ENCODE assay signal across 12 cellular contexts in the genomic region with DNA sequence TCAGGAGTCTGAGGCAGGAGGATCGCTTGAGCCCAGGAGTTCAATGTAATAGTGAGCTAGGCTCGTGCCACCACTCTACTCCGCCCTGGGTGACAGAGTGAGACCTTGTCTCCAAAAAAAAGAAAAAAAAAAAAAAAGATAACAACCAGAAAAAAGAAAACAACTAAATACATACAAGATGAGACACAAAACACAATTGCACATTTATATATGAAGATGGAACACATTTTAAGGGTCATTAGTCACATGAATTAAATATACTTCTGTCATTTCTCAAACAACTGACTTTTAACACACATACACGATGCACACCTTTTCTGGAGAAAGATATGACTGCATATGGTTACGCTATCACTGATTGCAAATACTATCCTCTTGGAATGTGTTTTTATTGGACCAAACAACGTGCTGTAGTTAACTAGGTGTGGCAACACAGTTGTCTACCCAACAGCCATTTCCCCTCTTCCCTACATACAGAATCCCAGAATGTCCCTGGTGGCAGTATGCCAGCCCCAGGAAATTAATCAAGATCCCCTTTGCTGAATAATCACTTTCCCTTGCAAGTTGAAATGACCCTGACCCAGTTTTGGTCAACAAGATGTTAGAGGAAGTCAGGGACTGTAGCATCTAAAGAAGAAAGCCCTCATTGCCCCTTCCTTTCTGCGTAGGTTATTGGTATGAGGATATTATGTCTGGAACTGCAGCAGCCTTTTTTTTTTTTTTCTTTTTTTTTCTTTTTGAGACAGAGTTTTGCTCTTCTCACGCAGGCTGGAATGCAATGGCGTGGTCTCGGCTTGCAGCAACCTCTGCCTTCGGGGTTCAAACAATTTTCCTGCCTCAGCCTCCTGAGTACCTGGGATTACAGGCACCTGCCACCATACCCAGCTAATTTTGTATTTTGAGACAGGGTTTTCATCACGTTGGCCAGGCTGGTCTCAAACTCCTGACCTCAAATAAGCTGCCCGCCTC. TPM values are rescaled to one million over a fixed set of nuclear protein-coding genes. Genes with fewer than 3 reads are reported as not detected.
DNase-seq lines count a peak whose midpoint lies in the region; ATAC-seq and TF ChIP-seq lines count a peak whose summit lies in the region.
"Had no signal": no experiment of that assay in that cellular context is flagged by ENCODE, and none has a peak within 500 bp of the region (broad histone marks: within the 10 kb centered on the region; RNA-seq: fewer than 3 reads in every experiment).

No MANE protein-coding gene starts in this region.

- peak overlapping the region; percentile 78 for H2AK9ac ChIP-seq in IMR-90 (replicated peaks; ENCODE audit: low read depth, low read length, poor library complexity)

- TF ChIP-seq CTCF in IMR-90 (conservative IDR thresholded peaks at IDR 0.05; ENCODE audit: low read depth, low read length): no peak
- TF ChIP-seq CTCF in gastroesophageal sphincter (IDR thresholded peaks at IDR 0.05): no peak
- no peak for TF ChIP-seq CTCF in parathyroid adenoma (IDR thresholded peaks at IDR 0.05)

- no TSS peak for BruUV-seq in IMR-90 (replicated peaks; lab: Mats Ljungman, UMichigan)

- CTCF ChIA-PET in IMR-90 (lab: Yijun Ruan, JAX): no interaction called here

- peak overlapping the region; percentile 25 for H2BK5ac ChIP-seq in IMR-90 (ENCODE audit: low read depth, low read length, poor library complexity, severe bottlenecking)

- in situ Hi-C loops in IMR-90 (cut with MboI; ENCODE audit: low sequenced_read_pairs): no loop called here

- peaks cover 16% of the 10 kb centered on the region for H3K9me1 ChIP-seq in IMR-90 (ENCODE audit: insufficient read depth, low read length)

- H3K36me3 Mint-ChIP-seq in T-helper 17 cell (ENCODE audit: low read depth): no peaks in the 10 kb centered on the region

- no peak for TF ChIP-seq POLR2A in IMR-90 (IDR thresholded peaks at IDR 0.05; ENCODE audit: low read depth, low read length)
- TF ChIP-seq POLR2A in gastroesophageal sphincter (IDR thresholded peaks at IDR 0.05): no peak

- H3K56ac ChIP-seq in IMR-90 (ENCODE audit: extremely low read depth, insufficient read depth, low read length): no peak overlapping the region

- no peak overlapping the region for H3K4ac ChIP-seq in IMR-90 (ENCODE audit: low read depth, low read length)

- H3K9ac ChIP-seq in IMR-90 (ENCODE audit: low read depth, low read length) (no peak overlapping the region), parathyroid adenoma (no peak overlapping the region)

- H3K4me1 ChIP-seq in IMR-90 (ENCODE audit: control insufficient read depth, insufficient read depth, low read length) (peaks cover 4% of the 10 kb centered on the region), gastroesophageal sphincter (peaks cover 3 to 64% (median 6%) of the 10 kb centered on the region in 3 donors), parathyroid adenoma (peaks cover 16% of the 10 kb centered on the region)

- H3K27ac Mint-ChIP-seq in T-helper 17 cell: peak overlapping the region; percentile 79
- H3K27ac Mint-ChIP-seq: activated naive CD4-positive, alpha-beta T cell treated with anti-CD3 and anti-CD28 coated beads, Interleukin-2, amount 50 U/mL, for 24 hours; T-helper 1 cell treated with Interleukin-12 subunit alpha and Interleukin-12 subunit beta and Interleukin-4 antibody, amounts not matched to agents 30 μg/mL and 1 μg/mL, for 36 hours had no signal

- H3K27me3 Mint-ChIP-seq in T-helper 17 cell: no peaks in the 10 kb centered on the region
- H3K27me3 Mint-ChIP-seq: activated naive CD4-positive, alpha-beta T cell treated with anti-CD3 and anti-CD28 coated beads, Interleukin-2, amount 50 U/mL, for 24 hours had no signal

- intact Hi-C loops in IMR-90 (cut with micrococcal nuclease): no loop called here

- H3K4me1 Mint-ChIP-seq in T-helper 17 cell: peaks cover 32% of the 10 kb centered on the region

- H3K4me3 ChIP-seq in IMR-90 (ENCODE audit: insufficient read depth, low read depth, low read length): no peak overlapping the region
- no peak overlapping the region for H3K4me3 ChIP-seq in gastroesophageal sphincter
- peak overlapping the region; percentile 14 for H3K4me3 ChIP-seq in parathyroid adenoma (ENCODE audit: low read depth, low read length)

- H3K14ac ChIP-seq in IMR-90 (replicated peaks; ENCODE audit: low read depth, low read length): peak overlapping the region; percentile 15; the same call in 1 of the 2 replicates

- TF ChIP-seq RAD21 in IMR-90 (IDR thresholded peaks at IDR 0.05; ENCODE audit: low read length): no peak

- no peak overlapping the region for H3K18ac ChIP-seq in IMR-90 (ENCODE audit: low read depth, low read length)

- ATAC-seq in IMR-90 (ENCODE audit: low read depth) (peak; percentile 31), T-helper 17 cell (no peak), gastroesophageal sphincter (peak; percentile 34), GM19463 (IDR thresholded peaks at IDR 0.05; ENCODE audit: unreplicated experiment) (no peak)

- no peak overlapping the region for H3K23ac ChIP-seq in IMR-90 (ENCODE audit: low read depth, low read length)

- POLR2A ChIA-PET in IMR-90 (lab: Charles Lee; ENCODE audit: unreplicated experiment): interaction anchor here (0.6 kb wide), 1 partner anchor 15 kb away, joined by 7 read pairs; no protein-coding TSS in a partner anchor

- H3K4me2 ChIP-seq in IMR-90 (ENCODE audit: low read depth, low read length): peak overlapping the region; percentile 41; the same call in 1 of the 2 replicates
- peak overlapping the region; percentile 14 for H3K4me2 ChIP-seq in parathyroid adenoma (ENCODE audit: low read length)

- H3K36me3 ChIP-seq in IMR-90 (ENCODE audit: control insufficient read depth, insufficient read depth, low read length) (peaks cover 32% of the 10 kb centered on the region), gastroesophageal sphincter (peaks cover 0 to 38% of the 10 kb centered on the region in 2 donors), parathyroid adenoma (ENCODE audit: control insufficient read depth, insufficient read depth, low read length) (no peaks in the 10 kb centered on the region)

- H2BK15ac ChIP-seq in IMR-90 (ENCODE audit: low read depth, low read length): no peak overlapping the region

- peak overlapping the region; percentile 58 for H2AFZ ChIP-seq in IMR-90 (replicated peaks; ENCODE audit: low read length, poor library complexity)
- H2AFZ ChIP-seq in parathyroid adenoma: peak overlapping the region; percentile 54

- H2BK20ac ChIP-seq in IMR-90 (ENCODE audit: low read depth, low read length): no peak overlapping the region

- dilution Hi-C loops in IMR-90 (cut with HindIII; ENCODE audit: low sequenced_read_pairs, unreplicated experiment): no loop called here

- no peak for TF ChIP-seq EP300 in gastroesophageal sphincter (IDR thresholded peaks at IDR 0.05)

- H3K27ac ChIP-seq in IMR-90 (ENCODE audit: insufficient read depth, low read length) (no peak overlapping the region), gastroesophageal sphincter (peak overlapping the region in 3 of 4 donors; percentile 51 to 58 (median 52)), parathyroid adenoma (peak overlapping the region; percentile 75)

- H3K79me2 ChIP-seq in parathyroid adenoma: no peaks in the 10 kb centered on the region

- H4K8ac ChIP-seq in IMR-90 (ENCODE audit: low read depth in 2 of 2, low read length in 2 of 2): no peak overlapping the region; a peak in 1 of 4 replicates

- H3K9me3 ChIP-seq in IMR-90 (ENCODE audit: control insufficient read depth, insufficient read depth, low read length) (no peaks in the 10 kb centered on the region), T-helper 17 cell (ENCODE audit: control insufficient read depth, low read length, poor library complexity, severe bottlenecking) (no peaks in the 10 kb centered on the region), gastroesophageal sphincter (no peaks in the 10 kb centered on the region), parathyroid adenoma (ENCODE audit: control insufficient read depth, low read length) (no peaks in the 10 kb centered on the region)

- H3K27me3 ChIP-seq in IMR-90 (ENCODE audit: control insufficient read depth, insufficient read depth, low read length) (no peaks in the 10 kb centered on the region), gastroesophageal sphincter (no peaks in the 10 kb centered on the region), parathyroid adenoma (ENCODE audit: control insufficient read depth, insufficient read depth, low read length) (no peaks in the 10 kb centered on the region)

- WGBS in IMR-90 (ENCODE audit: extremely low coverage in 2 of 2, insufficient read length in 1 of 2), 2 experiments: no CpG with 5 or more reads among the region's 13 CpGs
- 26 to 42% methylated on average over 5 to 10 of the region's 13 CpGs for WGBS in gastroesophageal sphincter (ENCODE audit: low coverage in 1 of 2), 2 donors

- H3K4me3 Mint-ChIP-seq in T-helper 17 cell: no peak overlapping the region
- H3K4me3 Mint-ChIP-seq: activated naive CD4-positive, alpha-beta T cell treated with anti-CD3 and anti-CD28 coated beads, Interleukin-2, amount 50 U/mL, for 24 hours; T-helper 1 cell treated with Interleukin-12 subunit alpha and Interleukin-12 subunit beta and Interleukin-4 antibody, amounts not matched to agents 30 μg/mL and 1 μg/mL, for 36 hours had no signal

- H4K5ac ChIP-seq in IMR-90 (ENCODE audit: low read depth, low read length): no peak overlapping the region

- no peaks in the 10 kb centered on the region for H4K20me1 ChIP-seq in IMR-90 (ENCODE audit: insufficient read depth, low read length)

- no peak overlapping the region for H4K91ac ChIP-seq in IMR-90 (ENCODE audit: insufficient read depth, low read depth, low read length)

- H2AK5ac ChIP-seq in IMR-90 (ENCODE audit: low read depth, low read length): no peak overlapping the region

- no peak overlapping the region for H2BK120ac ChIP-seq in IMR-90 (ENCODE audit: low read depth, low read length)

- no peak for DNase-seq in IMR-90
- DNase-seq in T-helper 17 cell: no peak
- no peak for DNase-seq in NAMALWA (ENCODE audit: low spot score)
- DNase-seq in NCI-H2081 treated with DMSO at 0.1 percent for 48 hours (lab: John Stamatoyannopoulos, UW): no peak
- DNase-seq in D341Med (ENCODE audit: low spot score): no peak
- DNase-seq: DMS53, retina had no signal

- peaks cover 6% of the 10 kb centered on the region in 2 experiments; a peak in 3 of 4 replicates for H3K79me1 ChIP-seq in IMR-90 (ENCODE audit: low read depth in 1 of 2, low read length in 2 of 2)

RNA-seq across cellular contexts. Expression of gene MYL6B, which starts 5.6 kb away (rescaled TPM):
- total RNA-seq in IMR-90 (2012; rRNA removed) (78.3 and 90.0 TPM in 2 replicates), T-helper 17 cell (1 to 10 TPM; 5.4 to 9.0 TPM), gastroesophageal sphincter (10 to 100 TPM; 14.3 to 57.9 (median 28.0) TPM)
- polyA plus RNA-seq in IMR-90 (2012; rRNA removed): 112 and 117 TPM in 2 replicates
- 121 and 135 TPM in 2 replicates for polyA plus RNA-seq in IMR-90 (2012; cell fraction: cytosol; rRNA removed)
- polyA plus RNA-seq in IMR-90 (2012; cell fraction: nucleus; rRNA removed; ENCODE audit: low replicate concordance): 47.4 and 68.8 TPM in 2 replicates

RNA-seq across cellular contexts. Expression of gene MYL6, which starts 11.4 kb away (rescaled TPM):
- total RNA-seq in IMR-90 (2012; rRNA removed) (4,816 and 6,155 TPM in 2 replicates), T-helper 17 cell (100 to 1,000 TPM; 741 to 784 TPM), gastroesophageal sphincter (1,000 to 10,000 TPM; 5,300 to 6,545 (median 5,874) TPM)
- polyA plus RNA-seq in IMR-90 (2012; rRNA removed): 6,979 and 8,569 TPM in 2 replicates
- polyA plus RNA-seq in IMR-90 (2012; cell fraction: cytosol; rRNA removed): 4,737 and 9,751 TPM in 2 replicates
- polyA plus RNA-seq in IMR-90 (2012; cell fraction: nucleus; rRNA removed; ENCODE audit: low replicate concordance): 1,664 and 4,642 TPM in 2 replicates

RNA-seq across cellular contexts. Expression of gene ESYT1, which starts 18.7 kb away (rescaled TPM):
- total RNA-seq in IMR-90 (2012; rRNA removed) (137 and 150 TPM in 2 replicates), T-helper 17 cell (100 to 1,000 TPM; 178 to 211 TPM), gastroesophageal sphincter (100 to 1,000 TPM; 128 to 234 (median 167) TPM)
- 153 and 157 TPM in 2 replicates for polyA plus RNA-seq in IMR-90 (2012; rRNA removed)
- polyA plus RNA-seq in IMR-90 (2012; cell fraction: cytosol; rRNA removed): 133 and 158 TPM in 2 replicates
- polyA plus RNA-seq in IMR-90 (2012; cell fraction: nucleus; rRNA removed; ENCODE audit: low replicate concordance): 156 and 212 TPM in 2 replicates

RNA-seq across cellular contexts. Expression of gene ZC3H10, which starts 28.7 kb away (rescaled TPM):
- total RNA-seq in IMR-90 (2012; rRNA removed) (3.3 and 3.6 TPM in 2 replicates), T-helper 17 cell (1 to 10 TPM; 6.8 to 8.7 TPM), gastroesophageal sphincter (1 to 10 TPM; 5.0 to 7.4 (median 5.8) TPM)
- 1.1 and 1.5 TPM in 2 replicates for polyA plus RNA-seq in IMR-90 (2012; rRNA removed)
- polyA plus RNA-seq in IMR-90 (2012; cell fraction: cytosol; rRNA removed): 0.48 and 1.1 TPM in 2 replicates
- 1.7 and 2.8 TPM in 2 replicates for polyA plus RNA-seq in IMR-90 (2012; cell fraction: nucleus; rRNA removed; ENCODE audit: low replicate concordance)

RNA-seq across cellular contexts. Expression of gene RPL41, which starts 30.3 kb away (rescaled TPM):
- total RNA-seq in IMR-90 (2012; rRNA removed) (1,119 and 1,341 TPM in 2 replicates), T-helper 17 cell (1,000 to 10,000 TPM; 5,484 to 5,668 TPM), gastroesophageal sphincter (1,000 to 10,000 TPM; 1,487 to 4,346 (median 2,874) TPM)
- polyA plus RNA-seq in IMR-90 (2012; rRNA removed): 8,623 and 9,394 TPM in 2 replicates
- polyA plus RNA-seq in IMR-90 (2012; cell fraction: cytosol; rRNA removed): 2,295 and 6,760 TPM in 2 replicates
- polyA plus RNA-seq in IMR-90 (2012; cell fraction: nucleus; rRNA removed; ENCODE audit: low replicate concordance): 409 and 2,237 TPM in 2 replicates

Comparison
In these comparisons a context has a peak if more than half of its experiments do, and no peak if none do; other contexts are left out.
1. ATAC-seq: peak in IMR-90 (single experiment) and gastroesophageal sphincter (single experiment); none in T-helper 17 cell (single experiment) and GM19463 (single experiment).